Comparison of ENCODE assay signal across 8 cellular contexts in genomic region chr19:49929611-49930482, GRCh38. TPM values are rescaled to one million over a fixed set of nuclear protein-coding genes. Genes with fewer than 3 reads are reported as not detected.
DNase-seq lines count a peak whose midpoint lies in the region; ATAC-seq and TF ChIP-seq lines count a peak whose summit lies in the region.

No MANE protein-coding gene starts in this region.

- H3K27ac ChIP-seq in right lobe of liver, result peak overlapping the region; percentile 86 to 93 (median 92)

- H3K9me3 ChIP-seq in right lobe of liver, result no peaks in the 10 kb centered on the region

- peak overlapping the region; percentile 95 to 98 (median 98) for H3K4me3 ChIP-seq in right lobe of liver

- 3% methylated on average over 26 of the region's 43 CpGs for WGBS in right lobe of liver (ENCODE audit: insufficient coverage, low coverage, low lambda C conversion rate, missing lambda C conversion rate)

- peak; percentile 68 for TF ChIP-seq POLR2A in right lobe of liver (IDR thresholded peaks at IDR 0.05)

- intact Hi-C loops in right lobe of liver (cut with DNase I), result no loop called here

- DNase-seq in C1 segment of cervical spinal cord (lab: John Stamatoyannopoulos, UW) (peak; percentile 29 to 99 (median 93)), NCI-H748 (lab: John Stamatoyannopoulos, UW; ENCODE audit: unreplicated experiment) (peak; percentile 98), dermis microvascular lymphatic vessel endothelial cell (ENCODE audit: low read depth in 2 of 2) (peak; percentile 99), right lobe of liver (peak; percentile 92 to 97 (median 96))
- DNase-seq in activated CD4-positive, alpha-beta T cell treated with anti-CD3 and anti-CD28 coated beads, Interleukin-2, amount 50 U/mL, for 24 hours (ENCODE audit: low read depth in 1 of 2, low spot score in 1 of 2), result peak; percentile 83 to 95
- peak; percentile 94 for DNase-seq in stimulated activated CD4-positive, alpha-beta T cell treated with anti-CD3 and anti-CD28 coated beads, Interleukin-4, amount 100 ng/mL, for 24 hours

- H3K4me1 ChIP-seq in right lobe of liver, result peaks cover 0 to 31% (median 8%) of the 10 kb centered on the region in 4 donors

- H3K36me3 ChIP-seq in right lobe of liver, result peaks cover 0 to 31% (median 20%) of the 10 kb centered on the region in 4 donors

- no peaks in the 10 kb centered on the region for H3K27me3 ChIP-seq in right lobe of liver

- peak; percentile 65 for ATAC-seq in GM19372 (IDR thresholded peaks at IDR 0.05; ENCODE audit: low read depth, unreplicated experiment)
- ATAC-seq in HG03558 (IDR thresholded peaks at IDR 0.05; ENCODE audit: extremely low read depth, unreplicated experiment), result peak; percentile 33
- ATAC-seq in right lobe of liver, result peak; percentile 71 to 89 (median 78)

- peak in 1 of 4 donors; percentile 5 for TF ChIP-seq CTCF in right lobe of liver (IDR thresholded peaks at IDR 0.05)

RNA-seq across cellular contexts. Expression of gene NUP62, which starts 0.5 kb away (rescaled TPM):
- 18.9 and 24.5 TPM in 2 replicates for total RNA-seq in dermis microvascular lymphatic vessel endothelial cell
- total RNA-seq in right lobe of liver, result 10 to 100 TPM in 5 of 6 experiments, 1 to 10 TPM in 1; 9.3 to 55.5 (median 32.6) TPM

RNA-seq across cellular contexts. Expression of gene ATF5, which starts 0.8 kb away (rescaled TPM):
- total RNA-seq in dermis microvascular lymphatic vessel endothelial cell (3.3 and 5.2 TPM in 2 replicates), right lobe of liver (1,000 to 10,000 TPM in 1 of 6 experiments, 100 to 1,000 TPM in 5; 475 to 1,724 (median 619) TPM)

RNA-seq across cellular contexts. Expression of gene SIGLEC11, which starts 31.1 kb away (rescaled TPM):
- total RNA-seq in dermis microvascular lymphatic vessel endothelial cell (not detected in 2 replicates), right lobe of liver (1 to 10 TPM in 5 of 6 experiments, under 1 TPM in 1; 0.74 to 3.0 (median 1.7) TPM)

RNA-seq across cellular contexts. Expression of gene IL4I1, which starts 33.2 kb away (rescaled TPM):
- total RNA-seq in dermis microvascular lymphatic vessel endothelial cell, result 1.6 and 1.9 TPM in 2 replicates
- 1 to 10 TPM in 2 of 6 experiments, under 1 TPM in 1, not detected in 3; 0.56 to 4.2 (median 1.0) TPM for total RNA-seq in right lobe of liver

RNA-seq across cellular contexts. Expression of gene TBC1D17, which starts 52.3 kb away (rescaled TPM):
- total RNA-seq in dermis microvascular lymphatic vessel endothelial cell, result 7.6 and 9.4 TPM in 2 replicates
- 10 to 100 TPM; 12.6 to 38.1 (median 27.8) TPM for total RNA-seq in right lobe of liver

Comparison
In these comparisons a context has a peak if more than half of its experiments do, and no peak if none do; other contexts are left out.
1. Peak in every context shown above with its lines: DNase-seq, ATAC-seq, H3K4me3 ChIP-seq and H3K27ac ChIP-seq.
2. RNA of gene ATF5, which starts 0.8 kb away (total RNA-seq): 475 to 1,724 TPM in right lobe of liver; 3.3 to 5.2 TPM in dermis microvascular lymphatic vessel endothelial cell; every median in the first group is over 10 times any median in the second.